Comparison of ENCODE assay signal across 8 cellular contexts in genomic region chr3:179853176-179853575, GRCh38.
DNase-seq lines count a peak whose midpoint lies in the region; ATAC-seq and TF ChIP-seq lines count a peak whose summit lies in the region.

No MANE protein-coding gene starts in this region.

- H3K9me3 ChIP-seq in mesenchymal stem cell (ENCODE audit: control insufficient read depth, low read length) = no peaks in the 10 kb centered on the region

- H2BK12ac ChIP-seq in mesenchymal stem cell (ENCODE audit: low read length in 2 of 2) = no peak overlapping the region

- no peak overlapping the region for H3K4ac ChIP-seq in mesenchymal stem cell (ENCODE audit: low read depth in 1 of 2, low read length in 2 of 2)
- no peak overlapping the region for H3K4ac ChIP-seq in mesendoderm (ENCODE audit: low read depth, low read length)

- H3K4me1 ChIP-seq in mesenchymal stem cell (ENCODE audit: control insufficient read depth, insufficient read depth, low read depth, low read length) = peaks cover 1% of the 10 kb centered on the region
- no peaks in the 10 kb centered on the region for H3K4me1 ChIP-seq in mesendoderm (ENCODE audit: control insufficient read depth, low read depth, low read length)

- 88% methylated on average over 1 of the region's 2 CpGs for WGBS in mesenchymal stem cell
- no CpG with 5 or more reads among the region's 2 CpGs for WGBS in mesendoderm (ENCODE audit: extremely low coverage, insufficient coverage, low lambda C conversion rate)

- peak; percentile 95 for DNase-seq in NOMO-1 treated with DMSO at 0.1 percent for 48 hours (lab: John Stamatoyannopoulos, UW; ENCODE audit: unreplicated experiment)
- DNase-seq in mesenchymal stem cell = peak; percentile 81
- DNase-seq in mesendoderm = no peak
- DNase-seq in C1 segment of cervical spinal cord (lab: John Stamatoyannopoulos, UW) = no peak
- no peak for DNase-seq in activated T-cell treated with anti-CD3 and anti-CD28 coated beads for 4 hours

- no peak overlapping the region for H3K14ac ChIP-seq in mesenchymal stem cell (ENCODE audit: low read length in 2 of 2)

- H4K91ac ChIP-seq in mesenchymal stem cell (ENCODE audit: low read length) = no peak overlapping the region

- H3K79me1 ChIP-seq in mesenchymal stem cell (replicated peaks; ENCODE audit: low read length, poor library complexity, severe bottlenecking) (no peaks in the 10 kb centered on the region), mesendoderm (ENCODE audit: low read length) (no peaks in the 10 kb centered on the region)

- no peak overlapping the region for H3K23ac ChIP-seq in mesenchymal stem cell (ENCODE audit: low read length in 2 of 2)
- H3K23ac ChIP-seq in mesendoderm (ENCODE audit: low read length) = no peak overlapping the region

- no peak overlapping the region for H2BK15ac ChIP-seq in mesenchymal stem cell (ENCODE audit: low read depth, poor library complexity, severe bottlenecking)
- H2BK15ac ChIP-seq in mesendoderm (replicated peaks; ENCODE audit: low read depth) = no peak overlapping the region

- H3K9ac ChIP-seq in mesenchymal stem cell (ENCODE audit: low read length) = no peak overlapping the region
- no peak overlapping the region for H3K9ac ChIP-seq in mesendoderm (ENCODE audit: low read length)

- H4K8ac ChIP-seq in mesenchymal stem cell (ENCODE audit: low read length) (no peak overlapping the region), mesendoderm (ENCODE audit: low read depth, low read length) (no peak overlapping the region)

- H3K4me2 ChIP-seq in mesenchymal stem cell (ENCODE audit: low read length, poor library complexity, severe bottlenecking) (no peak overlapping the region), mesendoderm (ENCODE audit: low read length) (no peak overlapping the region)

- H3K18ac ChIP-seq in mesenchymal stem cell (ENCODE audit: low read depth in 1 of 2, low read length in 2 of 2) (no peak overlapping the region), mesendoderm (ENCODE audit: low read length) (no peak overlapping the region)

- no peaks in the 10 kb centered on the region for H3K27me3 ChIP-seq in mesenchymal stem cell (ENCODE audit: control insufficient read depth in 1 of 2, insufficient read depth in 1 of 2, low read length in 2 of 2)
- H3K27me3 ChIP-seq in mesendoderm (ENCODE audit: insufficient read depth, low read length, poor library complexity) = no peaks in the 10 kb centered on the region

- no peak overlapping the region for H3K27ac ChIP-seq in mesenchymal stem cell (ENCODE audit: low read length, poor library complexity, severe bottlenecking)
- H3K27ac ChIP-seq in mesendoderm (ENCODE audit: low read depth, low read length) = no peak overlapping the region

- H3K36me3 ChIP-seq in mesenchymal stem cell (ENCODE audit: control insufficient read depth in 1 of 2, insufficient read depth in 2 of 2, low read depth in 1 of 2, low read length in 2 of 2) (no peaks in the 10 kb centered on the region), mesendoderm (ENCODE audit: control insufficient read depth, insufficient read depth, low read length) (no peaks in the 10 kb centered on the region)

- no peaks in the 10 kb centered on the region for H3K79me2 ChIP-seq in mesendoderm (ENCODE audit: control insufficient read depth, insufficient read depth, low read length)

- no peak overlapping the region for H2BK5ac ChIP-seq in mesenchymal stem cell (ENCODE audit: low read depth, low read length, poor library complexity, severe bottlenecking)
- no peak overlapping the region for H2BK5ac ChIP-seq in mesendoderm (ENCODE audit: low read length)

- ATAC-seq in GM18499 (IDR thresholded peaks at IDR 0.05; ENCODE audit: insufficient read depth, unreplicated experiment) = peak; percentile 62
- peak; percentile 68 for ATAC-seq in HG02623 (IDR thresholded peaks at IDR 0.05; ENCODE audit: unreplicated experiment)
- no peak for ATAC-seq in SK-N-SH treated with all-trans-retinoic acid at 6 μM for 48 hours

- no peak overlapping the region for H3K56ac ChIP-seq in mesendoderm (ENCODE audit: low read length)

- H3K4me3 ChIP-seq in mesenchymal stem cell (ENCODE audit: insufficient read depth in 1 of 2, low read depth in 1 of 2, low read length in 2 of 2) = no peak overlapping the region
- no peak overlapping the region for H3K4me3 ChIP-seq in mesendoderm (ENCODE audit: low read length)

- H2AFZ ChIP-seq in mesenchymal stem cell (ENCODE audit: low read depth, low read length) = no peak overlapping the region

- H4K5ac ChIP-seq in mesendoderm (ENCODE audit: low read length) = no peak overlapping the region

- H2AK5ac ChIP-seq in mesenchymal stem cell (ENCODE audit: low read length, severe bottlenecking) (no peak overlapping the region), mesendoderm (ENCODE audit: low read length) (no peak overlapping the region)

- H2BK120ac ChIP-seq in mesenchymal stem cell (ENCODE audit: low read depth, low read length) (no peak overlapping the region), mesendoderm (ENCODE audit: low read depth, low read length) (no peak overlapping the region)

TF ChIP-seq in SK-N-SH treated with all-trans-retinoic acid at 6 μM for 48 hours, 23 proteins besides CTCF, POLR2A, EP300 and RAD21:
- no peak for TF ChIP-seq PATZ1 (CRISPR knock-in tag; IDR thresholded peaks at IDR 0.05; ENCODE audit: borderline replicate concordance)
- TF ChIP-seq TCF4 (CRISPR knock-in tag; IDR thresholded peaks at IDR 0.05; ENCODE audit: borderline replicate concordance) = no peak
- no peak for TF ChIP-seq CSRNP3 (CRISPR knock-in tag; IDR thresholded peaks at IDR 0.05)
- TF ChIP-seq SNAI2 (CRISPR knock-in tag; IDR thresholded peaks at IDR 0.05) = no peak
- no peak for TF ChIP-seq ISL1 (CRISPR knock-in tag; IDR thresholded peaks at IDR 0.05)
- no peak for TF ChIP-seq ESRRG (CRISPR knock-in tag; IDR thresholded peaks at IDR 0.05)
- TF ChIP-seq ZFP30 (CRISPR knock-in tag; IDR thresholded peaks at IDR 0.05) = no peak
- TF ChIP-seq ZFP3 (CRISPR knock-in tag; IDR thresholded peaks at IDR 0.05) = no peak
- no peak for TF ChIP-seq ARNTL (CRISPR knock-in tag; IDR thresholded peaks at IDR 0.05; ENCODE audit: borderline replicate concordance, low read depth)
- no peak for TF ChIP-seq TSHZ2 (CRISPR knock-in tag; IDR thresholded peaks at IDR 0.05)
- TF ChIP-seq BACH2 (CRISPR knock-in tag; IDR thresholded peaks at IDR 0.05; ENCODE audit: borderline replicate concordance) = no peak
- no peak for TF ChIP-seq PPARA (CRISPR knock-in tag; IDR thresholded peaks at IDR 0.05; ENCODE audit: borderline replicate concordance)
- TF ChIP-seq GLIS3 (CRISPR knock-in tag; IDR thresholded peaks at IDR 0.05) = no peak

Comparison
In these comparisons a context has a peak if more than half of its experiments do, and no peak if none do; other contexts are left out.
1. DNase-seq: peak in NOMO-1 treated with DMSO at 0.1 percent for 48 hours (single experiment) and mesenchymal stem cell (single experiment); none in mesendoderm (single experiment), C1 segment of cervical spinal cord (0 of 14) and activated T-cell treated with anti-CD3 and anti-CD28 coated beads for 4 hours (single experiment).